Comparison of ENCODE assay signal across 14 cellular contexts in genomic region chrX:110081740-110082139, GRCh38.
DNase-seq lines count a peak whose midpoint lies in the region; ATAC-seq, FAIRE-seq and TF ChIP-seq lines count a peak whose summit lies in the region.
"Had no signal": no experiment of that assay in that cellular context is flagged by ENCODE, and none has a peak within 500 bp of the region (broad histone marks: within the 10 kb centered on the region; RNA-seq: fewer than 3 reads in every experiment).

No MANE protein-coding gene starts in this region.

- H3K27ac ChIP-seq in breast epithelium (no peak overlapping the region), endothelial cell of umbilical vein (ENCODE audit: insufficient read depth, low read depth, low read length) (peak overlapping the region; percentile 80), lung (ENCODE audit: low read depth in 1 of 2, low read length in 1 of 2) (peak overlapping the region; percentile 61 to 84)
- no peak overlapping the region for H3K27ac ChIP-seq in CD4-positive, alpha-beta memory T cell (ENCODE audit: low read depth, low read length)
- H3K27ac ChIP-seq: neutrophil had no signal

- DNase-seq in MCF 10A (ENCODE audit: unreplicated experiment) (peak; percentile 90), breast epithelium (ENCODE audit: low spot score in 2 of 2) (no peak), endothelial cell of umbilical vein (ENCODE audit: low read depth, low spot score) (peak; percentile 65), lung (ENCODE audit: low spot score) (no peak), D721Med (ENCODE audit: insufficient read length, low spot score) (no peak), SKM-1 (lab: John Stamatoyannopoulos, UW; ENCODE audit: unreplicated experiment) (no peak)
- no peak for DNase-seq in CD4-positive, alpha-beta memory T cell
- DNase-seq: activated CD4-positive, alpha-beta T cell treated with anti-CD3 and anti-CD28 coated beads for 1 hour; activated gamma-delta T cell treated with Interleukin-2 at 50 U/mL for 16 hours; immature natural killer cell; NCI-H524 had no signal

- 38 to 41% methylated on average over 1 of the region's 1 CpG for WGBS in lung, 2 donors

- H3K9me1 ChIP-seq in endothelial cell of umbilical vein (replicated peaks; ENCODE audit: control insufficient read depth, extremely low read depth, insufficient read depth, low read length) = no peaks in the 10 kb centered on the region

- TF ChIP-seq CTCF in MCF 10A (IDR thresholded peaks at IDR 0.05; ENCODE audit: unreplicated experiment) = no peak
- no peak for TF ChIP-seq CTCF in breast epithelium (IDR thresholded peaks at IDR 0.05)
- no peak for TF ChIP-seq CTCF in endothelial cell of umbilical vein (IDR thresholded peaks at IDR 0.05; ENCODE audit: extremely low read depth in 1 of 2, insufficient read depth in 1 of 2, low read depth in 1 of 2, low read length in 2 of 2)
- no peak for TF ChIP-seq CTCF in lung (IDR thresholded peaks at IDR 0.05; ENCODE audit: control extremely low read depth, extremely low read depth)
- TF ChIP-seq CTCF in D721Med (IDR thresholded peaks at IDR 0.05; ENCODE audit: insufficient read depth, missing control alignments) = no peak

- TF ChIP-seq POLR2A in breast epithelium (IDR thresholded peaks at IDR 0.05) (no peak), endothelial cell of umbilical vein (IDR thresholded peaks at IDR 0.05; ENCODE audit: low read depth, low read length) (no peak)

- no peak overlapping the region for H3K4me2 ChIP-seq in endothelial cell of umbilical vein (ENCODE audit: insufficient read depth, low read length)

- H3K4me1 ChIP-seq in breast epithelium = no peaks in the 10 kb centered on the region
- H3K4me1 ChIP-seq in endothelial cell of umbilical vein (ENCODE audit: control insufficient read depth, extremely low read depth, insufficient read depth, low read length) = peaks cover 31% of the 10 kb centered on the region
- peaks cover 2 to 9% of the 10 kb centered on the region in 2 donors for H3K4me1 ChIP-seq in lung (ENCODE audit: control insufficient read depth in 2 of 2, insufficient read depth in 2 of 2, low read length in 2 of 2)
- no peaks in the 10 kb centered on the region for H3K4me1 ChIP-seq in CD4-positive, alpha-beta memory T cell (ENCODE audit: insufficient read depth, low read length)

- H4K20me1 ChIP-seq in endothelial cell of umbilical vein (replicated peaks; ENCODE audit: control insufficient read depth, extremely low read depth, insufficient read depth, low read length) = no peaks in the 10 kb centered on the region

- H3K4me3 Mint-ChIP-seq in MCF 10A (ENCODE audit: unreplicated experiment) = peak overlapping the region; percentile 15
- H3K4me3 Mint-ChIP-seq in CD4-positive, alpha-beta memory T cell = no peak overlapping the region
- H3K4me3 Mint-ChIP-seq: immature natural killer cell, type B pancreatic cell had no signal

- POLR2A ChIA-PET in MCF 10A (lab: Yijun Ruan, JAX) = interaction anchor here (0.6 to 1.7 kb wide), 6 partner anchors 55 to 241 kb away, joined by 3 to 8 read pairs (median 3); partner anchors contain the start of gene TMEM164
- POLR2A ChIA-PET in endothelial cell of umbilical vein (lab: Charles Lee) = no interaction called here
- POLR2A ChIA-PET in CD4-positive, alpha-beta memory T cell (lab: Charles Lee; ENCODE audit: partially characterized antibody) = no interaction called here

- FAIRE-seq in endothelial cell of umbilical vein (lab: Jason Lieb, UNC) (peak; percentile 79), D721Med (lab: Jason Lieb, UNC) (no peak)

- peaks cover 13% of the 10 kb centered on the region for H3K36me3 Mint-ChIP-seq in MCF 10A (ENCODE audit: insufficient read depth, unreplicated experiment)
- H3K36me3 Mint-ChIP-seq in CD4-positive, alpha-beta memory T cell = peaks cover 3 to 9% of the 10 kb centered on the region in 2 donors

- peaks cover 23% of the 10 kb centered on the region for H3K4me1 Mint-ChIP-seq in MCF 10A (ENCODE audit: insufficient read depth, unreplicated experiment)
- peaks cover 9 to 14% (median 9%) of the 10 kb centered on the region in 4 donors for H3K4me1 Mint-ChIP-seq in CD4-positive, alpha-beta memory T cell

- no peaks in the 10 kb centered on the region for H3K9me3 ChIP-seq in breast epithelium
- H3K9me3 ChIP-seq in endothelial cell of umbilical vein (replicated peaks; ENCODE audit: control insufficient read depth, insufficient read depth, low read length) = no peaks in the 10 kb centered on the region
- no peaks in the 10 kb centered on the region for H3K9me3 ChIP-seq in lung (ENCODE audit: control insufficient read depth in 2 of 2, insufficient read depth in 1 of 2, low read length in 1 of 2)
- no peaks in the 10 kb centered on the region for H3K9me3 ChIP-seq in CD4-positive, alpha-beta memory T cell (ENCODE audit: control insufficient read depth in 1 of 2, low read length in 2 of 2)
- H3K9me3 ChIP-seq: neutrophil had no signal

- no peak overlapping the region for H2AFZ ChIP-seq in endothelial cell of umbilical vein (ENCODE audit: low read depth, low read length)

- H3K4me3 ChIP-seq in breast epithelium (no peak overlapping the region), endothelial cell of umbilical vein (replicated peaks in 1 of 3; ENCODE audit: insufficient read depth in 1 of 3, low read depth in 1 of 3, low read length in 3 of 3) (no peak overlapping the region), lung (no peak overlapping the region)
- H3K4me3 ChIP-seq in CD4-positive, alpha-beta memory T cell (ENCODE audit: low read length in 2 of 2) = no peak overlapping the region

- TSS peak; percentile 71 for BruUV-seq in MCF 10A (replicated peaks; lab: Mats Ljungman, UMichigan)
- no TSS peak for BruUV-seq in endothelial cell of umbilical vein (replicated peaks; lab: Mats Ljungman, UMichigan)

- peak; percentile 43 for ATAC-seq in lung (ENCODE audit: insufficient read depth, low FRiP score)
- ATAC-seq in HG02588 (IDR thresholded peaks at IDR 0.05; ENCODE audit: unreplicated experiment) = no peak

- dilution Hi-C loops in endothelial cell of umbilical vein (cut with MboI; ENCODE audit: extremely low pct_ligation_motif_present, low sequenced_read_pairs) = no loop called here

- peaks cover 63% of the 10 kb centered on the region for H3K27me3 Mint-ChIP-seq in MCF 10A (ENCODE audit: insufficient read depth, unreplicated experiment)
- H3K27me3 Mint-ChIP-seq in CD4-positive, alpha-beta memory T cell = no peaks in the 10 kb centered on the region
- H3K27me3 Mint-ChIP-seq: type B pancreatic cell had no signal

- intact Hi-C loops in MCF 10A (cut with micrococcal nuclease) (no loop called here), breast epithelium (cut with DNase I; ENCODE audit: low total_unique reads) (no loop called here), endothelial cell of umbilical vein (cut with micrococcal nuclease) (no loop called here)
- intact Hi-C loops in CD4-positive, alpha-beta memory T cell (cut with micrococcal nuclease) = no loop called here

- H3K36me3 ChIP-seq in breast epithelium = no peaks in the 10 kb centered on the region
- H3K36me3 ChIP-seq in endothelial cell of umbilical vein (ENCODE audit: control insufficient read depth in 2 of 2, extremely low read depth in 1 of 2, insufficient read depth in 2 of 2, low read length in 2 of 2) = no peaks in the 10 kb centered on the region
- no peaks in the 10 kb centered on the region for H3K36me3 ChIP-seq in lung (ENCODE audit: control insufficient read depth in 2 of 2, insufficient read depth in 2 of 2, low read length in 2 of 2)
- H3K36me3 ChIP-seq in CD4-positive, alpha-beta memory T cell (ENCODE audit: insufficient read depth, low read length) = no peaks in the 10 kb centered on the region
- H3K36me3 ChIP-seq: neutrophil had no signal

- peak overlapping the region; percentile 59 for H3K9ac ChIP-seq in endothelial cell of umbilical vein (replicated peaks; ENCODE audit: extremely low read depth, insufficient read depth, low read length)

- peaks cover 4% of the 10 kb centered on the region for H3K9me3 Mint-ChIP-seq in MCF 10A (ENCODE audit: unreplicated experiment)
- no peaks in the 10 kb centered on the region for H3K9me3 Mint-ChIP-seq in CD4-positive, alpha-beta memory T cell
- H3K9me3 Mint-ChIP-seq: type B pancreatic cell had no signal

- H3K79me2 ChIP-seq in endothelial cell of umbilical vein (ENCODE audit: control insufficient read depth, insufficient read depth, low read length) = no peaks in the 10 kb centered on the region

- CTCF ChIA-PET in MCF 10A (lab: Yijun Ruan, JAX) = interaction anchor here (0.8 kb wide), 1 partner anchor 66 kb away, joined by 4 read pairs; no protein-coding TSS in a partner anchor
- CTCF ChIA-PET in endothelial cell of umbilical vein (lab: Charles Lee) = interaction anchor here (1.2 to 1.4 kb wide), 2 partner anchors 23 to 65 kb away, joined by 3 read pairs; no protein-coding TSS in a partner anchor
- CTCF ChIA-PET in CD4-positive, alpha-beta memory T cell (lab: Charles Lee; ENCODE audit: partially characterized antibody) = no interaction called here

- peaks cover 0 to 21% of the 10 kb centered on the region in 2 donors for H3K27me3 ChIP-seq in breast epithelium
- no peaks in the 10 kb centered on the region for H3K27me3 ChIP-seq in endothelial cell of umbilical vein (ENCODE audit: control insufficient read depth in 2 of 2, insufficient read depth in 2 of 2, low read length in 2 of 2)
- no peaks in the 10 kb centered on the region for H3K27me3 ChIP-seq in lung (ENCODE audit: control insufficient read depth, insufficient read depth)
- no peaks in the 10 kb centered on the region for H3K27me3 ChIP-seq in CD4-positive, alpha-beta memory T cell (ENCODE audit: insufficient read depth, low read length)
- H3K27me3 ChIP-seq: neutrophil had no signal

- H3K27ac Mint-ChIP-seq in MCF 10A (ENCODE audit: low read depth, unreplicated experiment) = peak overlapping the region; percentile 91
- no peak overlapping the region for H3K27ac Mint-ChIP-seq in CD4-positive, alpha-beta memory T cell
- H3K27ac Mint-ChIP-seq: immature natural killer cell, type B pancreatic cell had no signal

TF ChIP-seq in endothelial cell of umbilical vein, 7 proteins besides CTCF, POLR2A, EP300 and RAD21:
- TF ChIP-seq MAX (IDR thresholded peaks at IDR 0.05; ENCODE audit: insufficient read depth, insufficient read length) (no peak), GATA2 (IDR thresholded peaks at IDR 0.05; ENCODE audit: insufficient read depth, insufficient read length, low read depth, low read length) (no peak), JUN (IDR thresholded peaks at IDR 0.05; ENCODE audit: borderline replicate concordance, insufficient read depth, insufficient read length, low read depth) (no peak)
TF ChIP-seq in endothelial cell of umbilical vein: peak in this region for 0.

Comparison
In these comparisons a context has a peak if more than half of its experiments do, and no peak if none do; other contexts are left out.
1. DNase-seq: peak in MCF 10A (single experiment) and endothelial cell of umbilical vein (single experiment); none in breast epithelium (0 of 2), lung (single experiment), CD4-positive, alpha-beta memory T cell (0 of 5), D721Med (single experiment) and SKM-1 (single experiment).
2. H3K27ac ChIP-seq: peak in endothelial cell of umbilical vein (single experiment) and lung (2 of 2); none in breast epithelium (0 of 2) and CD4-positive, alpha-beta memory T cell (single experiment).